ENCODE assay signal across 18 cellular contexts in the genomic region with DNA sequence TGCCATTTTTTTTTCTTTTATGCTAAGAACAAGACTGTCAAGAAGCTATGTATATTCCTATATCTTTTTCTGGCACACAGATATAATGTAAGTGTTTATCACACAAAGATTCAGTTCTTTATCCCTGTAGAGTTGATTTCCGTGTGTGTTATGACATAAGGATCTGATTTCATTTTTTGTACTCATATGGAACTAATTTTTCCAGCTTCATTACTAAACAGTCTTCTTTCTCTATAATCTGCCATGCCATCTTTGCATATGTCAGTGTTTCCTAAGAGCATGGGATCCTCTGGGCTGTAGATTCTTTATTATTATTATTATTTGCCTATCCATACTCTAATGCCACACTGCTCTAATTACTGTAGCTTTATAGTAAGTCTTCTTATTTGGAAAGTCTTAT.
DNase-seq lines count a peak whose midpoint lies in the region; ATAC-seq and TF ChIP-seq lines count a peak whose summit lies in the region.
"Had no signal": no experiment of that assay in that cellular context is flagged by ENCODE, and none has a peak within 500 bp of the region (broad histone marks: within the 10 kb centered on the region; RNA-seq: fewer than 3 reads in every experiment).

No MANE protein-coding gene starts in this region.

- no peaks in the 10 kb centered on the region for H3F3A ChIP-seq in SK-N-SH (replicated peaks; ENCODE audit: insufficient read depth)

- H3K9me3 ChIP-seq in SK-N-SH (no peaks in the 10 kb centered on the region), osteoblast (ENCODE audit: low read depth, low read length) (no peaks in the 10 kb centered on the region), trophoblast cell (ENCODE audit: insufficient read depth, low read depth, low read length) (no peaks in the 10 kb centered on the region), aorta (ENCODE audit: control insufficient read depth, low read length) (no peaks in the 10 kb centered on the region)
- H3K9me3 ChIP-seq: A549; BLaER1 treated with 17β-estradiol and CSF1 and Interleukin-3, amounts not matched to agents 10 nM and 100 nM had no signal

- no peak overlapping the region for H4K8ac ChIP-seq in trophoblast cell (ENCODE audit: low read depth, low read length)

- H4K12ac ChIP-seq in trophoblast cell (ENCODE audit: low read depth, low read length), result no peak overlapping the region

- H2AFZ ChIP-seq in SK-N-SH (ENCODE audit: low read depth) (no peak overlapping the region), osteoblast (ENCODE audit: low read length) (no peak overlapping the region), trophoblast cell (ENCODE audit: insufficient read depth, low read length, poor library complexity) (no peak overlapping the region)

- TF ChIP-seq RAD21 in SK-N-SH (IDR thresholded peaks at IDR 0.05; ENCODE audit: low read length), result no peak

- no peak overlapping the region for H2BK5ac ChIP-seq in trophoblast cell (ENCODE audit: low read depth, low read length, poor library complexity)

- H2BK120ac ChIP-seq in trophoblast cell (ENCODE audit: insufficient read depth, low read length, poor library complexity), result no peak overlapping the region

- peak in 1 of 2 experiments; percentile 66; a peak in 1 of 4 replicates for TF ChIP-seq EP300 in SK-N-SH (IDR thresholded peaks at IDR 0.05; ENCODE audit: borderline replicate concordance in 1 of 2, low read depth in 1 of 2, low read length in 1 of 2)

- H2AK5ac ChIP-seq in trophoblast cell (ENCODE audit: low read length), result no peak overlapping the region

- H3K4me1 ChIP-seq in SK-N-SH (ENCODE audit: control insufficient read depth in 1 of 2, insufficient read depth in 2 of 2, low read depth in 1 of 2, low read length in 1 of 2) (peaks cover 0 to 5% of the 10 kb centered on the region in 2 experiments; a peak in 3 of 4 replicates), osteoblast (ENCODE audit: insufficient read depth, low read length) (peaks cover 7% of the 10 kb centered on the region), trophoblast cell (ENCODE audit: control insufficient read depth in 1 of 2, insufficient read depth in 2 of 2, low read length in 2 of 2) (peaks cover 2 to 6% of the 10 kb centered on the region in 2 experiments), aorta (ENCODE audit: control insufficient read depth in 1 of 2, insufficient read depth in 2 of 2, low read length in 2 of 2) (no peaks in the 10 kb centered on the region)
- H3K4me1 ChIP-seq: A549 had no signal

- DNase-seq in DMS53 (lab: John Stamatoyannopoulos, UW) (peak; percentile 19), DMS53 treated with DMSO at 0.1 percent for 48 hours (lab: John Stamatoyannopoulos, UW; ENCODE audit: unreplicated experiment) (no peak), SK-N-SH (peak; percentile 30), fibroblast of gingiva (ENCODE audit: low read depth) (peak; percentile 48), osteoblast (ENCODE audit: insufficient read length, low spot score, missing footprints) (peak; percentile 30), trophoblast cell (no peak), DMS 273 treated with DMSO at 0.1 percent for 48 hours (lab: John Stamatoyannopoulos, UW) (no peak), aorta (no peak)
- DNase-seq: CD8-positive, alpha-beta T cell; COR-L47; DMS79 treated with DMSO at 0.1 percent for 48 hours; GF-D8; GOT3; H7 had no signal

- H3K36me3 ChIP-seq in SK-N-SH (replicated peaks in 1 of 2; ENCODE audit: control insufficient read depth in 1 of 2, insufficient read depth in 2 of 2, low read length in 1 of 2) (no peaks in the 10 kb centered on the region), osteoblast (ENCODE audit: insufficient read depth, low read length) (no peaks in the 10 kb centered on the region), trophoblast cell (ENCODE audit: control insufficient read depth in 1 of 2, insufficient read depth in 2 of 2, low read length in 2 of 2) (no peaks in the 10 kb centered on the region), aorta (ENCODE audit: control insufficient read depth in 1 of 2, insufficient read depth in 2 of 2, low read length in 1 of 2) (no peaks in the 10 kb centered on the region)
- H3K36me3 ChIP-seq: BLaER1 treated with 17β-estradiol and CSF1 and Interleukin-3, amounts not matched to agents 10 nM and 100 nM had no signal

- H3K4me2 ChIP-seq in SK-N-SH (no peak overlapping the region), osteoblast (ENCODE audit: insufficient read depth, low read length) (no peak overlapping the region), trophoblast cell (ENCODE audit: low read length) (no peak overlapping the region)
- H3K4me2 ChIP-seq: A549; BLaER1 treated with 17β-estradiol and CSF1 and Interleukin-3, amounts not matched to agents 10 nM and 100 nM had no signal

- H3K27me3 ChIP-seq in SK-N-SH (ENCODE audit: insufficient read depth), result no peaks in the 10 kb centered on the region
- no peaks in the 10 kb centered on the region for H3K27me3 ChIP-seq in osteoblast (ENCODE audit: insufficient read depth, low read length)
- H3K27me3 ChIP-seq in trophoblast cell (ENCODE audit: insufficient read depth, low read length), result no peaks in the 10 kb centered on the region
- H3K27me3 ChIP-seq in aorta (ENCODE audit: control insufficient read depth in 1 of 2, insufficient read depth in 2 of 2, low read length in 1 of 2), result no peaks in the 10 kb centered on the region

- WGBS in SK-N-SH (ENCODE audit: low lambda C conversion rate), result 18% methylated on average over 1 of the region's 1 CpG
- no CpG with 5 or more reads among the region's 1 CpG for WGBS in trophoblast cell (ENCODE audit: extremely low coverage, insufficient coverage, insufficient read length)
- 92 to 97% methylated on average over 1 of the region's 1 CpG for WGBS in aorta, 2 donors

- H3K18ac ChIP-seq in trophoblast cell (ENCODE audit: low read length), result no peak overlapping the region

- POLR2A ChIA-PET in SK-N-SH (lab: Yijun Ruan, JAX), result interaction anchor here (0.6 kb wide), 1 partner anchor 112 kb away, joined by 3 read pairs; no protein-coding TSS in a partner anchor

- no peak overlapping the region for H3K14ac ChIP-seq in trophoblast cell (ENCODE audit: low read length)

- no peak for ATAC-seq in aorta (ENCODE audit: low FRiP score)
- ATAC-seq: A549; CD8-positive, alpha-beta T cell; HepG2 had no signal

- H2BK12ac ChIP-seq in trophoblast cell (ENCODE audit: low read length), result no peak overlapping the region

- intact Hi-C loops in aorta (cut with DNase I), result no loop called here

- H3K9me2 ChIP-seq in SK-N-SH, result no peaks in the 10 kb centered on the region; the same call in 1 of the 2 replicates

- H3K4ac ChIP-seq in trophoblast cell (ENCODE audit: low read depth, low read length), result no peak overlapping the region

- no peaks in the 10 kb centered on the region for H3K79me1 ChIP-seq in trophoblast cell (ENCODE audit: low read length)

- peak overlapping the region in 1 of 2 experiments; percentile 55; a peak in 1 of 4 replicates for H3K27ac ChIP-seq in SK-N-SH (ENCODE audit: low read depth in 2 of 2, low read length in 1 of 2)
- no peak overlapping the region for H3K27ac ChIP-seq in osteoblast (ENCODE audit: low read depth, low read length)
- no peak overlapping the region for H3K27ac ChIP-seq in trophoblast cell (ENCODE audit: low read depth, low read length)
- H3K27ac ChIP-seq in aorta (ENCODE audit: low read depth in 1 of 2, low read length in 2 of 2), result no peak overlapping the region
- H3K27ac ChIP-seq: 22Rv1; A549; BLaER1 treated with 17β-estradiol and CSF1 and Interleukin-3, amounts not matched to agents 10 nM and 100 nM had no signal

- no peaks in the 10 kb centered on the region for H3K79me2 ChIP-seq in SK-N-SH (ENCODE audit: insufficient read depth)
- no peaks in the 10 kb centered on the region for H3K79me2 ChIP-seq in osteoblast (ENCODE audit: insufficient read depth, low read length)
- H3K79me2 ChIP-seq in trophoblast cell (ENCODE audit: control insufficient read depth, insufficient read depth, low read length, poor library complexity), result no peaks in the 10 kb centered on the region

- TF ChIP-seq CTCF in SK-N-SH (IDR thresholded peaks at IDR 0.05), result no peak
- TF ChIP-seq CTCF in osteoblast (IDR thresholded peaks at IDR 0.05; ENCODE audit: extremely low read depth, low read depth, low read length), result no peak

- H3K4me3 ChIP-seq in SK-N-SH (ENCODE audit: low read depth in 2 of 2, low read length in 1 of 2) (no peak overlapping the region), osteoblast (ENCODE audit: insufficient read depth, low read length) (no peak overlapping the region), trophoblast cell (ENCODE audit: low read depth, low read length) (no peak overlapping the region), aorta (ENCODE audit: low read length in 2 of 2) (no peak overlapping the region)
- H3K4me3 ChIP-seq: A549; BLaER1 treated with 17β-estradiol and CSF1 and Interleukin-3, amounts not matched to agents 10 nM and 100 nM had no signal

- H4K20me1 ChIP-seq in SK-N-SH (ENCODE audit: insufficient read depth) (no peaks in the 10 kb centered on the region), osteoblast (ENCODE audit: insufficient read depth, low read length) (no peaks in the 10 kb centered on the region)
- H4K20me1 ChIP-seq: BLaER1 treated with 17β-estradiol and CSF1 and Interleukin-3, amounts not matched to agents 10 nM and 100 nM had no signal

- H4K91ac ChIP-seq in trophoblast cell (ENCODE audit: low read depth, low read length), result no peak overlapping the region

- H3K9ac ChIP-seq in SK-N-SH (no peak overlapping the region), trophoblast cell (ENCODE audit: low read length) (no peak overlapping the region)
- H3K9ac ChIP-seq: BLaER1 treated with 17β-estradiol and CSF1 and Interleukin-3, amounts not matched to agents 10 nM and 100 nM had no signal

- CTCF ChIA-PET in SK-N-SH (lab: Yijun Ruan, JAX), result interaction anchor here (0.7 to 1.1 kb wide), 2 partner anchors 9 to 118 kb away, joined by 3 to 4 read pairs; no protein-coding TSS in a partner anchor

- no peak overlapping the region for H3K23ac ChIP-seq in trophoblast cell (ENCODE audit: low read length)

TF ChIP-seq in SK-N-SH, 30 proteins besides CTCF, POLR2A, EP300 and RAD21 (continues in another document):
- TF ChIP-seq GATA2 (CRISPR knock-in tag; IDR thresholded peaks at IDR 0.05), result peak; percentile 52; the same call in 1 of the 2 replicates
- peak; percentile 45 for TF ChIP-seq CHD2 (IDR thresholded peaks at IDR 0.05; ENCODE audit: low read length, partially characterized antibody)
- no peak for TF ChIP-seq GABPA (IDR thresholded peaks at IDR 0.05; ENCODE audit: low read depth)
- no peak for TF ChIP-seq EZH2phosphoT487 (IDR thresholded peaks at IDR 0.05; ENCODE audit: borderline replicate concordance, low read depth)
- TF ChIP-seq, protein P1, sequence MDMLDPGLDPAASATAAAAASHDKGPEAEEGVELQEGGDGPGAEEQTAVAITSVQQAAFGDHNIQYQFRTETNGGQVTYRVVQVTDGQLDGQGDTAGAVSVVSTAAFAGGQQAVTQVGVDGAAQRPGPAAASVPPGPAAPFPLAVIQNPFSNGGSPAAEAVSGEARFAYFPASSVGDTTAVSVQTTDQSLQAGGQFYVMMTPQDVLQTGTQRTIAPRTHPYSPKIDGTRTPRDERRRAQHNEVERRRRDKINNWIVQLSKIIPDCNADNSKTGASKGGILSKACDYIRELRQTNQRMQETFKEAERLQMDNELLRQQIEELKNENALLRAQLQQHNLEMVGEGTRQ (IDR thresholded peaks at IDR 0.05; ENCODE audit: borderline replicate concordance, low read depth, low read length), result no peak
- no peak for TF ChIP-seq RFX5 (IDR thresholded peaks at IDR 0.05; ENCODE audit: low read length)
- no peak for TF ChIP-seq SMC3 (IDR thresholded peaks at IDR 0.05; ENCODE audit: low read depth, low read length)

Comparison
In these comparisons a context has a peak if more than half of its experiments do, and no peak if none do; other contexts are left out.
1. DNase-seq: peak in DMS53 (single experiment), SK-N-SH (single experiment), fibroblast of gingiva (single experiment) and osteoblast (single experiment); none in DMS53 treated with DMSO at 0.1 percent for 48 hours (single experiment), trophoblast cell (0 of 2), DMS 273 treated with DMSO at 0.1 percent for 48 hours (single experiment) and aorta (0 of 2).